1 cellular context compared by ENCODE assay signal in genomic region chr7:100085515-100085914, GRCh38.
TF ChIP-seq lines count a peak whose summit lies in the region.

No MANE protein-coding gene starts in this region.

TF ChIP-seq in endothelial cell of umbilical vein, 7 proteins besides CTCF, POLR2A, EP300 and RAD21:
- TF ChIP-seq GATA2 (IDR thresholded peaks at IDR 0.05; ENCODE audit: insufficient read depth, insufficient read length, low read depth, low read length), result no peak
